24 cellular contexts compared by ENCODE assay signal in genomic region chr3:100748220-100748619, GRCh38. TPM values are rescaled to one million over a fixed set of nuclear protein-coding genes. Genes with fewer than 3 reads are reported as not detected.
DNase-seq lines count a peak whose midpoint lies in the region; ATAC-seq and TF ChIP-seq lines count a peak whose summit lies in the region.
"Had no signal": no experiment of that assay in that cellular context is flagged by ENCODE, and none has a peak within 500 bp of the region (broad histone marks: within the 10 kb centered on the region; RNA-seq: fewer than 3 reads in every experiment).

No MANE protein-coding gene starts in this region.

- no peak overlapping the region for H2AK5ac ChIP-seq in H9 (ENCODE audit: insufficient read length, low read length)

- DNase-seq in H9: no peak
- no peak for DNase-seq in PC-3
- DNase-seq in erythroblast (lab: John Stamatoyannopoulos, UW): peak; percentile 2 to 10
- no peak for DNase-seq in nephron progenitor cell
- no peak for DNase-seq in amygdala (lab: John Stamatoyannopoulos, UW)
- DNase-seq in stimulated activated naive CD4-positive, alpha-beta T cell treated with Interleukin-2 at 50 U/mL for 16 hours (lab: John Stamatoyannopoulos, UW): no peak
- DNase-seq in activated naive CD4-positive, alpha-beta T cell treated with Interleukin-2 at 50 U/mL for 16 hours: no peak
- DNase-seq in RKO (ENCODE audit: low spot score): no peak
- DNase-seq: CD4-positive, CD25-positive, alpha-beta regulatory T cell; H7; KBM-7; MV-4-11; NCI-H1105 treated with DMSO at 0.1 percent for 48 hours; NCI-H146; NCI-H1930; NCI-H2107; NCI-H446; NCI-H526; NCI-H82; NK-92 treated with Interleukin-12 subunit alpha and Interleukin-12 subunit beta, amount 100 ng/mL, for 24 hours; Peyer's patch; SK-N-SH; SW 1271 had no signal

- no peak overlapping the region for H2BK12ac ChIP-seq in H9 (ENCODE audit: insufficient read length, low read depth, low read length)

- H3K79me2 ChIP-seq in H9 (ENCODE audit: insufficient read depth, low read length) (no peaks in the 10 kb centered on the region), PC-3 (ENCODE audit: low read length) (no peaks in the 10 kb centered on the region)

- peaks cover 1% of the 10 kb centered on the region; the same call in 1 of the 2 replicates for H3K4me1 ChIP-seq in H9 (ENCODE audit: insufficient read depth, low read length)
- no peaks in the 10 kb centered on the region for H3K4me1 ChIP-seq in PC-3 (ENCODE audit: insufficient read depth, low read length)
- H3K4me1 ChIP-seq: BLaER1, Peyer's patch had no signal

- TF ChIP-seq POLR2A in erythroblast (IDR thresholded peaks at IDR 0.05; ENCODE audit: low read length): no peak

- peaks cover 90% of the 10 kb centered on the region for H3K36me3 ChIP-seq in PC-3 (ENCODE audit: low read depth, low read length)

- H3K79me1 ChIP-seq in H9 (ENCODE audit: insufficient read depth, low read depth, low read length, poor library complexity, severe bottlenecking): no peaks in the 10 kb centered on the region

- no peaks in the 10 kb centered on the region for H3K27me3 ChIP-seq in H9 (ENCODE audit: insufficient read depth, low read length)
- H3K27me3 ChIP-seq in PC-3 (ENCODE audit: low read length): no peaks in the 10 kb centered on the region
- H3K27me3 ChIP-seq: BLaER1, Peyer's patch had no signal

- H2BK120ac ChIP-seq in H9 (ENCODE audit: low read depth, low read length, poor library complexity, severe bottlenecking): no peak overlapping the region

- CTCF ChIA-PET in PC-3 (lab: Charles Lee): interaction anchor here (0.6 kb wide), 1 partner anchor 443 kb away, joined by 3 read pairs; no protein-coding TSS in a partner anchor

- H2BK5ac ChIP-seq in H9 (ENCODE audit: insufficient read length, low read length): no peak overlapping the region

- H3K4me2 ChIP-seq in H9 (ENCODE audit: insufficient read depth, insufficient read length, low read length): no peak overlapping the region
- H3K4me2 ChIP-seq in PC-3 (ENCODE audit: low read length): no peak overlapping the region
- H3K4me2 ChIP-seq: BLaER1, SK-N-SH had no signal

- no peak overlapping the region for H4K8ac ChIP-seq in H9 (replicated peaks; ENCODE audit: insufficient read length, low read depth, low read length)

- H3K27ac Mint-ChIP-seq in H9 (peak overlapping the region in 2 of 3 experiments; percentile 13 to 70; a peak in 2 of 7 replicates), nephron progenitor cell (peak overlapping the region; percentile 19)

- H3K36me3 Mint-ChIP-seq in H9 (ENCODE audit: insufficient read depth in 1 of 3, low read depth in 3 of 3) (peaks cover 16 to 55% (median 50%) of the 10 kb centered on the region in 3 experiments; a peak in 6 of 7 replicates), nephron progenitor cell (ENCODE audit: low read depth) (peaks cover 70% of the 10 kb centered on the region)

- POLR2A ChIA-PET in PC-3 (lab: Charles Lee; ENCODE audit: unreplicated experiment): no interaction called here

- H3K4me1 Mint-ChIP-seq in H9: peaks cover 22 to 35% of the 10 kb centered on the region in 2 experiments
- peaks cover 13% of the 10 kb centered on the region for H3K4me1 Mint-ChIP-seq in nephron progenitor cell

- H2BK20ac ChIP-seq in H9 (ENCODE audit: low read depth, low read length, poor library complexity, severe bottlenecking): no peak overlapping the region

- no peak overlapping the region for H3K18ac ChIP-seq in H9 (ENCODE audit: insufficient read length, low read depth, low read length)

- no peaks in the 10 kb centered on the region for H3K27me3 Mint-ChIP-seq in H9 (ENCODE audit: low read depth)
- no peaks in the 10 kb centered on the region for H3K27me3 Mint-ChIP-seq in nephron progenitor cell (ENCODE audit: low read depth, poor library complexity)
- H3K27me3 Mint-ChIP-seq: CD4-positive, CD25-positive, alpha-beta regulatory T cell had no signal

- H3T11ph ChIP-seq in H9 (ENCODE audit: low read length): no peak overlapping the region

- BruUV-seq in PC-3 (replicated peaks; lab: Mats Ljungman, UMichigan): TSS peak; percentile 54

- H4K91ac ChIP-seq in H9 (ENCODE audit: insufficient read length, low read depth, low read length): no peak overlapping the region

- no peak overlapping the region for H3K4me3 Mint-ChIP-seq in H9
- no peak overlapping the region for H3K4me3 Mint-ChIP-seq in nephron progenitor cell
- H3K4me3 Mint-ChIP-seq: CD4-positive, CD25-positive, alpha-beta regulatory T cell had no signal

- WGBS in H9 (ENCODE audit: extremely low coverage, insufficient read length, low lambda C conversion rate): no CpG with 5 or more reads among the region's 6 CpGs

- TF ChIP-seq CTCF in H9 (conservative IDR thresholded peaks at IDR 0.05) (no peak), PC-3 (conservative IDR thresholded peaks at IDR 0.05; ENCODE audit: low read depth, low read length) (no peak), nephron progenitor cell (IDR thresholded peaks at IDR 0.05) (no peak)

- H3K4me3 ChIP-seq in PC-3 (ENCODE audit: low read length): no peak overlapping the region
- H3K4me3 ChIP-seq: BLaER1, Peyer's patch had no signal

- no peaks in the 10 kb centered on the region for H3K9me3 ChIP-seq in H9 (ENCODE audit: control insufficient read depth, low read depth, low read length)
- H3K9me3 ChIP-seq in PC-3 (ENCODE audit: low read length): no peaks in the 10 kb centered on the region
- H3K9me3 ChIP-seq: BLaER1, Peyer's patch, SK-N-SH had no signal

- no peak for ATAC-seq in PC-3

- H3K9ac ChIP-seq in H9 (ENCODE audit: extremely low read depth, insufficient read length, low read length) (no peak overlapping the region), PC-3 (ENCODE audit: low read length) (no peak overlapping the region)
- H3K9ac ChIP-seq: BLaER1, SK-N-SH had no signal

- no peak overlapping the region for H3K14ac ChIP-seq in H9 (ENCODE audit: insufficient read depth, low read length)

- H2BK15ac ChIP-seq in H9 (ENCODE audit: low read depth, low read length): no peak overlapping the region

- H3K9me3 Mint-ChIP-seq in H9: no peaks in the 10 kb centered on the region
- H3K9me3 Mint-ChIP-seq in nephron progenitor cell: no peaks in the 10 kb centered on the region
- H3K9me3 Mint-ChIP-seq: CD4-positive, CD25-positive, alpha-beta regulatory T cell had no signal

- intact Hi-C loops in PC-3 (cut with micrococcal nuclease): no loop called here

- H3K27ac ChIP-seq in H9 (ENCODE audit: insufficient read length, low read depth, low read length): no peak overlapping the region
- no peak overlapping the region for H3K27ac ChIP-seq in PC-3 (ENCODE audit: low read length)
- H3K27ac ChIP-seq: BLaER1, Peyer's patch had no signal

- H4K20me1 ChIP-seq in H9 (ENCODE audit: control insufficient read depth, insufficient read depth, insufficient read length): no peaks in the 10 kb centered on the region
- H4K20me1 ChIP-seq in PC-3 (ENCODE audit: low read length): no peaks in the 10 kb centered on the region

- no peak overlapping the region for H4K5ac ChIP-seq in H9 (ENCODE audit: insufficient read length, low read depth, low read length)

- H2AFZ ChIP-seq in H9 (ENCODE audit: low read length) (no peak overlapping the region), PC-3 (ENCODE audit: low read length) (no peak overlapping the region)

- no peak overlapping the region for H3K23ac ChIP-seq in H9 (ENCODE audit: insufficient read length, low read depth, low read length)

- H3K56ac ChIP-seq in H9 (ENCODE audit: insufficient read length, low read depth, low read length): no peak overlapping the region

- H3K23me2 ChIP-seq in H9 (ENCODE audit: insufficient read length, low read depth, low read length, poor library complexity, severe bottlenecking): no peaks in the 10 kb centered on the region

- H3K9me2 ChIP-seq in PC-3 (replicated peaks; ENCODE audit: low read length): no peaks in the 10 kb centered on the region
- H3K9me2 ChIP-seq: SK-N-SH had no signal

- no peaks in the 10 kb centered on the region for H3F3A ChIP-seq in PC-3 (ENCODE audit: low read length, unreplicated experiment)

- no peak overlapping the region for H3K4ac ChIP-seq in H9 (ENCODE audit: low read depth, low read length)

RNA-seq across cellular contexts. Expression of gene TFG, which starts 38.9 kb away (rescaled TPM):
- total RNA-seq in H9 (2021): 80.7 and 81.9 TPM in 2 replicates
- 97.9 and 106 TPM in 2 replicates for total RNA-seq in PC-3 (2014; rRNA removed)

Comparison
In these comparisons a context has a peak if more than half of its experiments do, and no peak if none do; other contexts are left out.
1. DNase-seq: peak in erythroblast (2 of 2); none in H9 (single experiment), PC-3 (single experiment), nephron progenitor cell (single experiment), amygdala (0 of 56), stimulated activated naive CD4-positive, alpha-beta T cell treated with Interleukin-2 at 50 U/mL for 16 hours (single experiment), activated naive CD4-positive, alpha-beta T cell treated with Interleukin-2 at 50 U/mL for 16 hours (single experiment) and RKO (single experiment).